ENCODE assay signal across 1 cellular context in genomic region chr2:54115284-54116137, GRCh38.
TF ChIP-seq lines count a peak whose summit lies in the region.

TSS of gene ACYP2 (plus strand) at chr2:54115615.

TF ChIP-seq in K562, 482 proteins besides CTCF, POLR2A, EP300 and RAD21 (continued from another document and continues in another):
- TF ChIP-seq ETV1 (tag; conservative IDR thresholded peaks at IDR 0.05; ENCODE audit: low read depth) (peak; percentile 88), DIDO1 (tag; IDR thresholded peaks at IDR 0.05; ENCODE audit: low read depth) (peak; percentile 60; the same call in 1 of the 2 replicates), ZNF165 (CRISPR knock-in tag; IDR thresholded peaks at IDR 0.05; ENCODE audit: borderline replicate concordance) (no peak), ETV6 (IDR thresholded peaks at IDR 0.05; ENCODE audit: borderline replicate concordance in 1 of 2, low read depth in 2 of 2, low read length in 1 of 2) (peak; percentile 21 to 57; a peak in 2 of 4 replicates), ETV6 (CRISPR knock-in tag; IDR thresholded peaks at IDR 0.05; ENCODE audit: borderline replicate concordance) (no peak), GTF2F1 (IDR thresholded peaks at IDR 0.05; ENCODE audit: low read depth, low read length) (peak; percentile 49), KLF13 (tag; IDR thresholded peaks at IDR 0.05; ENCODE audit: borderline replicate concordance, low read depth) (peak; percentile 58), NUFIP1 (IDR thresholded peaks at IDR 0.05; ENCODE audit: partially characterized antibody) (no peak), RCOR1 (IDR thresholded peaks at IDR 0.05; ENCODE audit: borderline replicate concordance in 1 of 2, low read depth in 2 of 2, low read length in 2 of 2) (peak in 1 of 2 experiments; percentile 8; a peak in 1 of 4 replicates), NFIX (CRISPR knock-in tag; IDR thresholded peaks at IDR 0.05; ENCODE audit: low read depth) (no peak), ZBTB11 (CRISPR knock-in tag; IDR thresholded peaks at IDR 0.05) (peak in 1 of 3 experiments; percentile 81; a peak in 2 of 6 replicates), CHAMP1 (IDR thresholded peaks at IDR 0.05) (peak; percentile 30), NR2C2 (CRISPR knock-in tag; IDR thresholded peaks at IDR 0.05) (peak; percentile 55), NR2C2 (tag; IDR thresholded peaks at IDR 0.05) (peak; percentile 94), RBBP5 (IDR thresholded peaks at IDR 0.05; ENCODE audit: borderline replicate concordance, insufficient read depth, low read length, poor library complexity, severe bottlenecking) (peak; percentile 80), ARNT (IDR thresholded peaks at IDR 0.05) (peak in 1 of 2 experiments; percentile 49; a peak in 1 of 4 replicates), GTF2E2 (tag; IDR thresholded peaks at IDR 0.05) (peak; percentile 96), E2F6 (IDR thresholded peaks at IDR 0.05; ENCODE audit: borderline replicate concordance in 1 of 2, extremely low read depth in 1 of 2, insufficient read depth in 1 of 2, insufficient read length in 1 of 2, low read depth in 1 of 2, low read length in 1 of 2, poor library complexity in 1 of 2, severe bottlenecking in 1 of 2) (peak; percentile 77 to 81), NFE2 (IDR thresholded peaks at IDR 0.05; ENCODE audit: low read depth) (peak; percentile 99), JUND (IDR thresholded peaks at IDR 0.05; ENCODE audit: borderline replicate concordance, low read depth, low read length) (peak; percentile 37), JUND (tag; IDR thresholded peaks at IDR 0.05; ENCODE audit: borderline replicate concordance, low read depth, low read length) (no peak; the same call in 2 of the 3 replicates), PTBP1 (IDR thresholded peaks at IDR 0.05; ENCODE audit: low read depth, low read length) (0 out of 2 replicates have a peak, but pooled peaks have one; percentile 24), CEBPG (CRISPR knock-in tag; IDR thresholded peaks at IDR 0.05) (peak; percentile 12; the same call in 1 of the 2 replicates), CEBPG (tag; conservative IDR thresholded peaks at IDR 0.05 in 1 of 2, IDR thresholded peaks at IDR 0.05 in 1 of 2) (no peak; a peak in 1 of 4 replicates), CHD2 (IDR thresholded peaks at IDR 0.05; ENCODE audit: low read depth, low read length) (peak; percentile 41; the same call in 1 of the 2 replicates), BMI1 (IDR thresholded peaks at IDR 0.05; ENCODE audit: low read length) (no peak), ATF1 (CRISPR knock-in tag; IDR thresholded peaks at IDR 0.05) (peak; percentile 70), ATF1 (tag; IDR thresholded peaks at IDR 0.05) (peak; percentile 88), MTA1 (IDR thresholded peaks at IDR 0.05; ENCODE audit: borderline replicate concordance) (peak; percentile 85; the same call in 1 of the 2 replicates), RBM22 (IDR thresholded peaks at IDR 0.05; ENCODE audit: low read depth, low read length, poor library complexity, severe bottlenecking) (peak; percentile 67), ETV5 (CRISPR knock-in tag; IDR thresholded peaks at IDR 0.05; ENCODE audit: low read depth) (peak; percentile 91), SMARCE1 (IDR thresholded peaks at IDR 0.05) (peak; percentile 43; the same call in 1 of the 2 replicates), POLR2AphosphoS2 (IDR thresholded peaks at IDR 0.05; ENCODE audit: low read length) (peak; percentile 63; the same call in 1 of the 2 replicates), ZNF395 (CRISPR knock-in tag; IDR thresholded peaks at IDR 0.05) (peak; percentile 75; the same call in 1 of the 2 replicates), L3MBTL2 (IDR thresholded peaks at IDR 0.05) (peak; percentile 88), TAF9B (IDR thresholded peaks at IDR 0.05; ENCODE audit: partially characterized antibody) (peak; percentile 94), CBFA2T3 (IDR thresholded peaks at IDR 0.05) (0 out of 2 replicates have a peak, but pooled peaks have one; percentile 8), CBX3 (IDR thresholded peaks at IDR 0.05; ENCODE audit: borderline replicate concordance in 1 of 2, low read length in 2 of 2) (peak in 1 of 2 experiments; percentile 54; a peak in 1 of 3 replicates), HCFC1 (IDR thresholded peaks at IDR 0.05; ENCODE audit: low read depth, low read length) (peak; percentile 45; the same call in 1 of the 2 replicates), CHD1 (IDR thresholded peaks at IDR 0.05; ENCODE audit: low read length) (peak; percentile 60), SIN3B (IDR thresholded peaks at IDR 0.05; ENCODE audit: low read depth) (peak; percentile 35; the same call in 1 of the 2 replicates), SAP30 (IDR thresholded peaks at IDR 0.05; ENCODE audit: borderline replicate concordance, insufficient read depth, low read depth, low read length, poor library complexity, severe bottlenecking) (peak; percentile 60), PML (IDR thresholded peaks at IDR 0.05; ENCODE audit: low read length) (peak; percentile 85; the same call in 1 of the 2 replicates), MAZ (CRISPR knock-in tag; conservative IDR thresholded peaks at IDR 0.05 in 1 of 2, IDR thresholded peaks at IDR 0.05 in 1 of 2) (peak; percentile 90 to 91), ZNF609 (CRISPR knock-in tag; IDR thresholded peaks at IDR 0.05; ENCODE audit: borderline replicate concordance) (peak; percentile 66; the same call in 1 of the 2 replicates), SMAD4 (CRISPR knock-in tag; conservative IDR thresholded peaks at IDR 0.05) (peak; percentile 83), CCNT2 (IDR thresholded peaks at IDR 0.05; ENCODE audit: borderline replicate concordance, extremely low read depth, insufficient read length, low read depth, low read length) (peak; percentile 60), ZNF324 (CRISPR knock-in tag; IDR thresholded peaks at IDR 0.05) (no peak), ID3 (CRISPR knock-in tag; IDR thresholded peaks at IDR 0.05) (no peak), ID3 (tag; IDR thresholded peaks at IDR 0.05) (peak; percentile 72; the same call in 1 of the 2 replicates), NKRF (IDR thresholded peaks at IDR 0.05; ENCODE audit: borderline replicate concordance) (peak; percentile 77; the same call in 1 of the 2 replicates), LCOR (CRISPR knock-in tag; IDR thresholded peaks at IDR 0.05) (peak; percentile 95)
